11 cellular contexts compared by ENCODE assay signal in the genomic region with DNA sequence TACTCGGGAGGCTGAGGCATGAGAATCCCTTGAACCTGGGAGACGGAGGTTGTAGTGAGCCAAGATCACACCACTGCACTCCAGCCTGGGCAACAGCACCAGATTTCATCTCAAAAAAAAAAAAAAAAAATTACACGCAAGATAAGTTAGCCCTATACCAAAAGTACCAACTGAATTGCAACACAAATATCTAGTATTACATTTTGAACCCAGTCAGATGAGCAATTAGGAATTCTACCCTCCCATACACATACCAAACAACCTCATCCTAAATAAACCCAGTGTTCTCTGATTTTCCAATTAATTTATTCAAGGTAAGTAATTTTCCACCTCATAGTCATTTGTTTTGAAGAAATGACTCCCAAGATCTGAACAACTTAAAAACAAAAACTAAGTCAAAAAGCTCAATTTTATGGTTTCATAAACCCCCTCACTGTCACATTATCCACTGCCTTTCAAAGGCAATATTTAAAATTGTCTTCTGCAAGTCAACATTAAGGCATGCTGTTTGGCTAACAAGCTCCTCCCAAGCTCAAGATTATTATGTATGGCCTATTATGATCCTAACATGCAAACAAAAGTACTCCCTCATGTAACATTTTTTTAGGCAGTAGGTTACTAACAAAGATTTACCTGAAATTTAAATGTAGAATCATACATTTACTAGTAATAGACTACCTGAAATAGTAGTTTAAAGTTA. TPM values are rescaled to one million over a fixed set of nuclear protein-coding genes. Genes with fewer than 3 reads are reported as not detected.
DNase-seq lines count a peak whose midpoint lies in the region; ATAC-seq, FAIRE-seq and TF ChIP-seq lines count a peak whose summit lies in the region.
"Had no signal": no experiment of that assay in that cellular context is flagged by ENCODE, and none has a peak within 500 bp of the region (broad histone marks: within the 10 kb centered on the region; RNA-seq: fewer than 3 reads in every experiment).

No MANE protein-coding gene starts in this region.

- H3K9me3 ChIP-seq in A549 = no peaks in the 10 kb centered on the region
- no peaks in the 10 kb centered on the region for H3K9me3 ChIP-seq in K562 (replicated peaks; ENCODE audit: control insufficient read depth, insufficient read depth, low read depth, low read length)
- no peaks in the 10 kb centered on the region for H3K9me3 ChIP-seq in mucosa of descending colon
- H3K9me3 ChIP-seq: left lung had no signal

- peaks cover 7% of the 10 kb centered on the region for H3K27me3 Mint-ChIP-seq in GM23338 (ENCODE audit: insufficient read depth, low read depth, poor library complexity)
- no peaks in the 10 kb centered on the region for H3K27me3 Mint-ChIP-seq in natural killer cell (ENCODE audit: low read depth in 2 of 2)
- H3K27me3 Mint-ChIP-seq: activated naive CD8-positive, alpha-beta T cell treated with anti-CD3 and anti-CD28 coated beads, Interleukin-2, amount 10 ng/mL, durations not matched to agents 7 days and 5 days had no signal

- H3K4me3 ChIP-seq in A549 (no peak overlapping the region), GM23338 (no peak overlapping the region), K562 (no peak overlapping the region), mucosa of descending colon (no peak overlapping the region)
- H3K4me3 ChIP-seq: left lung had no signal

- H3K9me3 Mint-ChIP-seq in GM23338 (no peaks in the 10 kb centered on the region), natural killer cell (no peaks in the 10 kb centered on the region)
- H3K9me3 Mint-ChIP-seq: activated naive CD8-positive, alpha-beta T cell treated with anti-CD3 and anti-CD28 coated beads, Interleukin-2, amount 10 ng/mL, durations not matched to agents 7 days and 5 days had no signal

- no peaks in the 10 kb centered on the region for H3K36me3 ChIP-seq in GM23338 (ENCODE audit: insufficient read depth)
- H3K36me3 ChIP-seq in K562 (ENCODE audit: control insufficient read depth, insufficient read depth, low read length) = peaks cover 14% of the 10 kb centered on the region; the same call in 2 of the 3 replicates
- H3K36me3 ChIP-seq in mucosa of descending colon (ENCODE audit: low read depth) = no peaks in the 10 kb centered on the region
- H3K36me3 ChIP-seq: left lung had no signal

- H3K36me3 Mint-ChIP-seq in GM23338 (ENCODE audit: low read depth) (peaks cover 11% of the 10 kb centered on the region; the same call in 2 of the 3 replicates), natural killer cell (no peaks in the 10 kb centered on the region)

- no TSS peak for BruUV-seq in K562 (replicated peaks; lab: Mats Ljungman, UMichigan)

- H3K4me2 ChIP-seq in A549 (peak overlapping the region; percentile 16; the same call in 1 of the 3 replicates), GM23338 (peak overlapping the region; percentile 21), K562 (ENCODE audit: insufficient read depth, low read length) (no peak overlapping the region)

- peaks cover 10% of the 10 kb centered on the region for H3K9me1 ChIP-seq in K562 (ENCODE audit: control insufficient read depth, insufficient read depth, low read length)

- in situ Hi-C loops in K562 (cut with MboI) = no loop called here

- WGBS in A549 (ENCODE audit: missing lambda C conversion rate) = 92% methylated on average over 3 of the region's 3 CpGs
- WGBS in K562 (ENCODE audit: insufficient coverage, low coverage, missing lambda C conversion rate) = 79% methylated on average over 3 of the region's 3 CpGs

- H3K79me2 ChIP-seq in GM23338 (replicated peaks; ENCODE audit: insufficient read depth) (peaks cover 93% of the 10 kb centered on the region), K562 (ENCODE audit: control insufficient read depth, insufficient read depth, low read length) (peaks cover 95% of the 10 kb centered on the region)

- H4K20me1 ChIP-seq in GM23338 (replicated peaks; ENCODE audit: insufficient read depth) (peaks cover 49% of the 10 kb centered on the region), K562 (replicated peaks; ENCODE audit: control insufficient read depth, insufficient read depth, low read length) (peaks cover 39% of the 10 kb centered on the region)

- H3K9me2 ChIP-seq in GM23338 (ENCODE audit: insufficient read depth) = no peaks in the 10 kb centered on the region

- DNase-seq in A549 (ENCODE audit: low read depth in 1 of 2, low spot score in 1 of 2) (no peak), GM23338 (ENCODE audit: low spot score) (no peak), K562 (ENCODE audit: extremely low read depth in 1 of 4, low spot score in 3 of 4) (no peak), natural killer cell (no peak), mucosa of descending colon (no peak)
- DNase-seq in stimulated activated CD8-positive, alpha-beta memory T cell treated with anti-CD3 and anti-CD28 coated beads, Interleukin-4, amount 100 ng/mL, for 48 hours = no peak
- DNase-seq: activated naive CD8-positive, alpha-beta T cell treated with anti-CD3 and anti-CD28 coated beads, Interleukin-2, amount 10 ng/mL, durations not matched to agents 7 days and 5 days; left lung; stimulated activated CD4-positive, alpha-beta T cell treated with anti-CD3 and anti-CD28 coated beads, Interleukin-12 subunit alpha, Interleukin-12 subunit beta, amount 100 ng/mL, for 4 hours had no signal

- intact Hi-C loops in K562 (cut with micrococcal nuclease) (loop anchor here (5.0 kb wide), 2 partner anchors 32 to 102 kb away; a partner anchor contains a TSS), natural killer cell (cut with micrococcal nuclease) (loop anchor here (5.0 kb wide), 2 partner anchors 32 to 1773 kb away; no protein-coding TSS in a partner anchor), mucosa of descending colon (cut with DNase I, micrococcal nuclease) (no loop called here)

- TF ChIP-seq POLR2A in A549 (IDR thresholded peaks at IDR 0.05; ENCODE audit: low read length) (no peak), K562 (conservative IDR thresholded peaks at IDR 0.05) (no peak)

- CTCF ChIA-PET in A549 (lab: Yijun Ruan, JAX) = interaction anchor here (0.7 to 0.8 kb wide), 2 partner anchors 8 to 60 kb away, joined by 3 read pairs; no protein-coding TSS in a partner anchor
- CTCF ChIA-PET in K562 (lab: Yijun Ruan, JAX; ENCODE audit: low intra/inter-chr PET ratio) = no interaction called here

- ATAC-seq in A549 = no peak
- no peak for ATAC-seq in GM23338
- ATAC-seq in K562 = no peak
- no peak for ATAC-seq in natural killer cell
- ATAC-seq in mucosa of descending colon = no peak
- no peak for ATAC-seq in GM21423 (IDR thresholded peaks at IDR 0.05; ENCODE audit: unreplicated experiment)
- ATAC-seq in GM21529 (IDR thresholded peaks at IDR 0.05; ENCODE audit: unreplicated experiment) = no peak

- H2AFZ ChIP-seq in GM23338 = no peak overlapping the region
- H2AFZ ChIP-seq in K562 (ENCODE audit: low read depth, low read length) = no peak overlapping the region

- POLR2A ChIA-PET in A549 (lab: Yijun Ruan, JAX) (no interaction called here), K562 (lab: Yijun Ruan, JAX) (interaction anchor here (0.6 to 5.0 kb wide), 6 partner anchors 8 to 70 kb away, joined by 3 to 24 read pairs (median 4); no protein-coding TSS in a partner anchor)

- H3K27ac ChIP-seq in A549 = no peak overlapping the region
- H3K27ac ChIP-seq in GM23338 (ENCODE audit: low read depth) = no peak overlapping the region
- no peak overlapping the region for H3K27ac ChIP-seq in K562 (ENCODE audit: extremely low read depth, low read depth, low read length)
- H3K27ac ChIP-seq: left lung had no signal

- FAIRE-seq in A549 (lab: Jason Lieb, UNC) = no peak
- no peak for FAIRE-seq in K562 (lab: Jason Lieb, UNC)

- 0 out of 4 replicates have a peak overlapping the region, but pooled peaks of 1 of the 2 experiments have one; percentile 12 for H3K9ac ChIP-seq in K562 (ENCODE audit: insufficient read depth in 1 of 2, low read depth in 2 of 2, low read length in 2 of 2)

- H3K4me1 Mint-ChIP-seq in GM23338 = peaks cover 39% of the 10 kb centered on the region
- peaks cover 61 to 66% of the 10 kb centered on the region in 2 donors for H3K4me1 Mint-ChIP-seq in natural killer cell

- H3K4me3 Mint-ChIP-seq in GM23338 (no peak overlapping the region), natural killer cell (no peak overlapping the region)
- H3K4me3 Mint-ChIP-seq: activated naive CD8-positive, alpha-beta T cell treated with anti-CD3 and anti-CD28 coated beads, Interleukin-2, amount 10 ng/mL, durations not matched to agents 7 days and 5 days had no signal

- H3F3A ChIP-seq in GM23338 (replicated peaks; ENCODE audit: low read depth) = peaks cover 6% of the 10 kb centered on the region; the same call in 1 of the 2 replicates

- H3K27me3 ChIP-seq in GM23338 (ENCODE audit: insufficient read depth) = no peaks in the 10 kb centered on the region
- H3K27me3 ChIP-seq in K562 (ENCODE audit: control insufficient read depth in 2 of 2, insufficient read depth in 2 of 2, low read length in 2 of 2) = no peaks in the 10 kb centered on the region
- H3K27me3 ChIP-seq: left lung had no signal

- H3K4me1 ChIP-seq in A549 = peaks cover 22% of the 10 kb centered on the region; the same call in 2 of the 3 replicates
- H3K4me1 ChIP-seq in GM23338 (ENCODE audit: insufficient read depth) = peaks cover 30% of the 10 kb centered on the region
- H3K4me1 ChIP-seq in K562 (replicated peaks in 1 of 2; ENCODE audit: control insufficient read depth in 2 of 2, insufficient read depth in 2 of 2, low read length in 2 of 2) = peaks cover 36 to 47% of the 10 kb centered on the region in 2 experiments
- H3K4me1 ChIP-seq in mucosa of descending colon (ENCODE audit: low read depth) = peaks cover 40% of the 10 kb centered on the region

- no peak for TF ChIP-seq CTCF in A549 (IDR thresholded peaks at IDR 0.05)
- TF ChIP-seq CTCF in GM23338 (conservative IDR thresholded peaks at IDR 0.05; ENCODE audit: low read depth in 2 of 2) = no peak
- no peak for TF ChIP-seq CTCF in K562 (IDR thresholded peaks at IDR 0.05 in 2 of 3, conservative IDR thresholded peaks at IDR 0.05 in 1 of 3; ENCODE audit: insufficient read depth in 2 of 3, low read depth in 1 of 3, low read length in 3 of 3)
- TF ChIP-seq CTCF in natural killer cell (IDR thresholded peaks at IDR 0.05) = no peak
- TF ChIP-seq CTCF in mucosa of descending colon (IDR thresholded peaks at IDR 0.05) = no peak

- TF ChIP-seq RAD21 in A549 (conservative IDR thresholded peaks at IDR 0.05 in 1 of 2, IDR thresholded peaks at IDR 0.05 in 1 of 2) (no peak), K562 (CRISPR knock-in tag; conservative IDR thresholded peaks at IDR 0.05 in 1 of 2, IDR thresholded peaks at IDR 0.05 in 1 of 2) (no peak)

- no peak for TF ChIP-seq EP300 in A549 (IDR thresholded peaks at IDR 0.05)
- TF ChIP-seq EP300 in K562 (IDR thresholded peaks at IDR 0.05; ENCODE audit: low read length) = no peak

- peak overlapping the region; percentile 42; the same call in 1 of the 2 replicates for H3K27ac Mint-ChIP-seq in GM23338
- H3K27ac Mint-ChIP-seq in natural killer cell = peak overlapping the region; percentile 4 to 74
- H3K27ac Mint-ChIP-seq: activated naive CD8-positive, alpha-beta T cell treated with anti-CD3 and anti-CD28 coated beads, Interleukin-2, amount 10 ng/mL, durations not matched to agents 7 days and 5 days had no signal

RNA-seq across cellular contexts. Expression of a gene that starts 4.5 kb away (rescaled TPM):
- polyA plus RNA-seq in A549 (2011; rRNA removed) (94.6 and 109 TPM in 2 replicates), A549 (2017; fragmentation: RNase III; extraction: RNeasy Plus Mini Kit Qiagen cat#74134 plus additional on column Dnase treatment) (54.2 to 57.0 TPM (median 56.2 TPM) in 3 replicates), GM23338 (2016; fragmentation: Nextera tagmentation; extraction: Ambion mirVana) (35.6 and 39.5 TPM in 2 replicates), K562 (2011; rRNA removed) (155 and 183 TPM in 2 replicates), K562 (2014; fragmentation: Illumina TruSeq; extraction: Trizol) (95.5 and 106 TPM in 2 replicates), K562 (2014; fragmentation: Nextera tagmentation; extraction: Ambion mirVana) (10 to 100 TPM; 28.0 to 32.3 TPM), K562 (2014; rRNA removed) (85.6 and 96.8 TPM in 2 replicates)
- 58.4 and 73.0 TPM in 2 replicates for polyA plus RNA-seq in A549 (2012; cell fraction: cytosol; rRNA removed)
- 88.5 and 123 TPM in 2 replicates for polyA plus RNA-seq in A549 (2012; cell fraction: nucleus; rRNA removed)
- 132 and 135 TPM in 2 replicates for polyA minus RNA-seq in A549 (2011; rRNA and poly(A)+ RNA removed)
- total RNA-seq in GM23338 (2014; rRNA removed; shearing (Covaris generic)) = 123 and 135 TPM in 2 replicates
- total RNA-seq in K562 (2011; cell fraction: chromatin; rRNA removed; ENCODE audit: low replicate concordance) = 242 and 294 TPM in 2 replicates
- total RNA-seq in K562 (2011; cell fraction: nucleolus; rRNA removed) = 149 and 152 TPM in 2 replicates
- 183 and 224 TPM in 2 replicates for total RNA-seq in K562 (2011; cell fraction: nucleoplasm; rRNA removed)
- total RNA-seq in K562 (2014; rRNA removed) (74.5 and 104 TPM in 2 replicates), K562 (2014; rRNA removed; fragmentation: Illumina TruSeq; extraction: Trizol) (91.4 and 95.2 TPM in 2 replicates), K562 (2015; rRNA removed; fragmentation: Illumina TruSeq; extraction: Trizol) (92.6 and 97.5 TPM in 2 replicates), K562 (2021) (78.3 and 83.2 TPM in 2 replicates), natural killer cell (100 to 1,000 TPM; 142 to 168 (median 156) TPM), mucosa of descending colon (10 to 100 TPM; 75.4 to 99.7 (median 76.9) TPM)
- 124 and 134 TPM in 2 replicates for polyA plus RNA-seq in K562 (2011; cell fraction: cytosol; rRNA removed)
- polyA plus RNA-seq in K562 (2011; cell fraction: nucleus; rRNA removed) = 176 and 181 TPM in 2 replicates
- 61.9 and 70.8 TPM in 2 replicates for polyA plus RNA-seq in K562 (2012)
- 208 and 239 TPM in 2 replicates for polyA minus RNA-seq in K562 (2011; rRNA and poly(A)+ RNA removed)
- 66.7 and 92.6 TPM in 2 replicates for polyA minus RNA-seq in K562 (2011; cell fraction: cytosol; rRNA and poly(A)+ RNA removed)
- polyA minus RNA-seq in K562 (2011; cell fraction: nucleus; rRNA and poly(A)+ RNA removed) = 109 and 169 TPM in 2 replicates

Comparison
In these comparisons a context has a peak if more than half of its experiments do, and no peak if none do; other contexts are left out.
1. intact Hi-C loops: an anchor here in K562 (5.0 kb wide) and natural killer cell (5.0 kb wide); none called in mucosa of descending colon.